In the genomic region with DNA sequence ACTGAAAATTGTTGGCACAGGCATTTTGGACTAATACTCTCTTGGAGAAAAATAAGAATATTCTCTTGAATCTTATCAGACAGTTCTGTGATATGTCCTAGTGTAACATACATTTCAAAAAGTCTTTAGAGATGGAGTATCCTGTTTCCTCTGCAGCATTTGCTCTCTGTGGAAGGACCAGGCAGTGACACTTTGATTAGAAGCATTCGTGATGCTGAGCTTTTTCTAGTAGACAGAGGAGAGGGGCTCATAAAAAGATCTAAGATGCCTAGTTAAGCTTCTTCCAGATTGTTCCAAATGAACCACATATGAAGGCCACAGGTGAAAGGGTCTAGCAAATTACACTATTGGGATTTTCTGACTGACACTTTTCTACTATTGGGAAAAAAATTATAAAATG, we compare ENCODE assay signal across 1 cellular context.
TF ChIP-seq lines count a peak whose summit lies in the region.

No MANE protein-coding gene starts in this region.

TF ChIP-seq in SK-N-SH, 30 proteins besides CTCF, POLR2A, EP300 and RAD21:
- TF ChIP-seq YY1 (IDR thresholded peaks at IDR 0.05; ENCODE audit: low read depth) (no peak), TAF1 (IDR thresholded peaks at IDR 0.05; ENCODE audit: borderline replicate concordance, low read depth, low read length) (no peak), NRF1 (IDR thresholded peaks at IDR 0.05; ENCODE audit: low read depth, low read length) (no peak), GATA2 (CRISPR knock-in tag; IDR thresholded peaks at IDR 0.05) (no peak)
- TF ChIP-seq, protein P1, sequence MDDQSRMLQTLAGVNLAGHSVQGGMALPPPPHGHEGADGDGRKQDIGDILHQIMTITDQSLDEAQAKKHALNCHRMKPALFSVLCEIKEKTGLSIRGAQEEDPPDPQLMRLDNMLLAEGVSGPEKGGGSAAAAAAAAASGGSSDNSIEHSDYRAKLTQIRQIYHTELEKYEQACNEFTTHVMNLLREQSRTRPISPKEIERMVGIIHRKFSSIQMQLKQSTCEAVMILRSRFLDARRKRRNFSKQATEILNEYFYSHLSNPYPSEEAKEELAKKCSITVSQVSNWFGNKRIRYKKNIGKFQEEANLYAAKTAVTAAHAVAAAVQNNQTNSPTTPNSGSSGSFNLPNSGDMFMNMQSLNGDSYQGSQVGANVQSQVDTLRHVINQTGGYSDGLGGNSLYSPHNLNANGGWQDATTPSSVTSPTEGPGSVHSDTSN (IDR thresholded peaks at IDR 0.05): no peak
